18 cellular contexts compared by ENCODE assay signal in genomic region chr22:38221908-38222796, GRCh38. TPM values are rescaled to one million over a fixed set of nuclear protein-coding genes. Genes with fewer than 3 reads are reported as not detected.
DNase-seq lines count a peak whose midpoint lies in the region; ATAC-seq, FAIRE-seq and TF ChIP-seq lines count a peak whose summit lies in the region.
"Had no signal": no experiment of that assay in that cellular context is flagged by ENCODE, and none has a peak within 500 bp of the region (broad histone marks: within the 10 kb centered on the region; RNA-seq: fewer than 3 reads in every experiment).

No MANE protein-coding gene starts in this region.

- H3F3A ChIP-seq in GM23338 (replicated peaks; ENCODE audit: low read depth): 0 out of 2 replicates have a peak, but pooled peaks cover 14% of the 10 kb centered on the region

- H3K27me3 Mint-ChIP-seq in GM23338 (ENCODE audit: insufficient read depth, low read depth, poor library complexity): peaks cover 25% of the 10 kb centered on the region
- H3K27me3 Mint-ChIP-seq: central memory CD8-positive, alpha-beta T cell had no signal

- H3K4me2 ChIP-seq in GM23338: no peak overlapping the region

- peak; percentile 14 for ATAC-seq in GM23338
- no peak for ATAC-seq in HG02588 (IDR thresholded peaks at IDR 0.05; ENCODE audit: unreplicated experiment)

- no peaks in the 10 kb centered on the region for H4K20me1 ChIP-seq in GM23338 (replicated peaks; ENCODE audit: insufficient read depth)

- H3K27ac Mint-ChIP-seq in GM23338: peak overlapping the region; percentile 49; the same call in 1 of the 2 replicates

- no peak overlapping the region for H3K9ac ChIP-seq in subcutaneous abdominal adipose tissue (ENCODE audit: low read length in 5 of 5)

- TF ChIP-seq CTCF in GM23338 (conservative IDR thresholded peaks at IDR 0.05; ENCODE audit: low read depth in 2 of 2) (no peak; a peak in 1 of 4 replicates), RWPE1 (conservative IDR thresholded peaks at IDR 0.05; ENCODE audit: low read depth) (no peak)

- no peaks in the 10 kb centered on the region for H3K9me3 ChIP-seq in subcutaneous abdominal adipose tissue (ENCODE audit: control insufficient read depth in 5 of 5, low read length in 5 of 5)
- H3K9me3 ChIP-seq: spleen had no signal

- H3K9me3 Mint-ChIP-seq in GM23338: no peaks in the 10 kb centered on the region
- H3K9me3 Mint-ChIP-seq: central memory CD8-positive, alpha-beta T cell had no signal

- no peak overlapping the region for H3K27ac ChIP-seq in GM23338 (ENCODE audit: low read depth)
- peak overlapping the region; percentile 99 for H3K27ac ChIP-seq in RWPE1
- H3K27ac ChIP-seq in epithelial cell of prostate: peak overlapping the region; percentile 72
- peak overlapping the region; percentile 16 for H3K27ac ChIP-seq in subcutaneous abdominal adipose tissue (ENCODE audit: low read depth, low read length)
- H3K27ac ChIP-seq: C4-2B, spleen had no signal

- no peak overlapping the region for H3K4me3 ChIP-seq in GM23338
- H3K4me3 ChIP-seq in subcutaneous abdominal adipose tissue (ENCODE audit: low read depth in 1 of 5, low read length in 5 of 5): no peak overlapping the region
- H3K4me3 ChIP-seq: spleen had no signal

- no peak for FAIRE-seq in HTR-8/SVneo (lab: Jason Lieb, UNC)

- no peaks in the 10 kb centered on the region for H3K79me2 ChIP-seq in GM23338 (replicated peaks; ENCODE audit: insufficient read depth)

- H3K36me3 ChIP-seq in GM23338 (ENCODE audit: insufficient read depth) (no peaks in the 10 kb centered on the region), subcutaneous abdominal adipose tissue (ENCODE audit: control insufficient read depth in 5 of 5, insufficient read depth in 5 of 5, low read length in 5 of 5) (peaks cover 0 to 60% (median 51%) of the 10 kb centered on the region in 5 donors)

- no peaks in the 10 kb centered on the region for H3K9me2 ChIP-seq in GM23338 (ENCODE audit: insufficient read depth)

- peaks cover 4% of the 10 kb centered on the region; the same call in 2 of the 3 replicates for H3K36me3 Mint-ChIP-seq in GM23338 (ENCODE audit: low read depth)

- H2AFZ ChIP-seq in GM23338: no peak overlapping the region

- H3K27me3 ChIP-seq in GM23338 (ENCODE audit: insufficient read depth): no peaks in the 10 kb centered on the region
- H3K27me3 ChIP-seq in subcutaneous abdominal adipose tissue (ENCODE audit: control insufficient read depth in 5 of 5, insufficient read depth in 4 of 5, low read length in 5 of 5): no peaks in the 10 kb centered on the region
- H3K27me3 ChIP-seq: spleen had no signal

- CTCF ChIA-PET in RWPE1 (lab: Yijun Ruan, JAX): interaction anchor here (0.8 kb wide), 1 partner anchor 352 kb away, joined by 3 read pairs; no protein-coding TSS in a partner anchor

- H3K4me1 Mint-ChIP-seq in GM23338: peaks cover 28% of the 10 kb centered on the region

- POLR2A ChIA-PET in RWPE1 (lab: Yijun Ruan, JAX; ENCODE audit: low non-redundant PET): interaction anchor here (0.5 kb wide), 1 partner anchor 40 kb away, joined by 6 read pairs; no protein-coding TSS in a partner anchor

- H3K4me3 Mint-ChIP-seq in GM23338: no peak overlapping the region
- H3K4me3 Mint-ChIP-seq: central memory CD8-positive, alpha-beta T cell had no signal

- peaks cover 18% of the 10 kb centered on the region for H3K4me1 ChIP-seq in GM23338 (ENCODE audit: insufficient read depth)
- H3K4me1 ChIP-seq in subcutaneous abdominal adipose tissue (ENCODE audit: control insufficient read depth in 5 of 5, insufficient read depth in 5 of 5, low read length in 5 of 5): peaks cover 3 to 60% (median 54%) of the 10 kb centered on the region in 5 donors

- DNase-seq in GM23338 (ENCODE audit: low spot score) (peak; percentile 43), RWPE1 (ENCODE audit: low spot score) (no peak), epithelial cell of prostate (ENCODE audit: low read depth, low spot score) (no peak), HTR-8/SVneo (ENCODE audit: insufficient read length, low spot score) (no peak)
- DNase-seq in stimulated activated CD4-positive, alpha-beta T cell treated with anti-CD3 and anti-CD28 coated beads, Interleukin-2, amount 100 ng/mL, for 48 hours: no peak
- DNase-seq: DMS79 treated with DMSO at 0.1 percent for 48 hours, head of caudate nucleus, kidney glomerular epithelial cell, MM.1S, NCI-H2029 treated with DMSO at 0.1 percent for 48 hours, NCI-H524 treated with DMSO at 0.1 percent for 48 hours, OCI-M1, spleen, T-helper 9 cell had no signal

TF ChIP-seq in GM23338, 12 proteins besides CTCF, POLR2A, EP300 and RAD21 (continues in another document):
- no peak for TF ChIP-seq ETS1 (IDR thresholded peaks at IDR 0.05)
- no peak for TF ChIP-seq EZH2 (IDR thresholded peaks at IDR 0.05; ENCODE audit: low read depth, unreplicated experiment)
- TF ChIP-seq JUNB (IDR thresholded peaks at IDR 0.05; ENCODE audit: unreplicated experiment): no peak
- no peak for TF ChIP-seq NANOG (IDR thresholded peaks at IDR 0.05; ENCODE audit: borderline replicate concordance)
- no peak for TF ChIP-seq ZNF114 (CRISPR knock-in tag; IDR thresholded peaks at IDR 0.05)
- TF ChIP-seq ZNF331 (CRISPR knock-in tag; IDR thresholded peaks at IDR 0.05; ENCODE audit: low read depth): no peak
- no peak for TF ChIP-seq STAT1 (IDR thresholded peaks at IDR 0.05; ENCODE audit: unreplicated experiment)

RNA-seq across cellular contexts. Expression of gene MAFF, which starts 20.4 kb away (rescaled TPM):
- 7.7 and 8.9 TPM in 2 replicates for total RNA-seq in GM23338 (2014; rRNA removed; shearing (Covaris generic))
- polyA plus RNA-seq in GM23338 (2016; fragmentation: Nextera tagmentation; extraction: Ambion mirVana): 2.2 and 2.3 TPM in 2 replicates

RNA-seq across cellular contexts. Expression of gene PLA2G6, which starts 40.5 kb away (rescaled TPM):
- total RNA-seq in GM23338 (2014; rRNA removed; shearing (Covaris generic)): 6.3 and 12.6 TPM in 2 replicates
- polyA plus RNA-seq in GM23338 (2016; fragmentation: Nextera tagmentation; extraction: Ambion mirVana): 4.5 and 5.8 TPM in 2 replicates

RNA-seq across cellular contexts. Expression of gene TMEM184B, which starts 50.7 kb away (rescaled TPM):
- total RNA-seq in GM23338 (2014; rRNA removed; shearing (Covaris generic)): 76.5 and 95.1 TPM in 2 replicates
- 40.7 and 42.2 TPM in 2 replicates for polyA plus RNA-seq in GM23338 (2016; fragmentation: Nextera tagmentation; extraction: Ambion mirVana)
